Comparison of ENCODE assay signal across 23 cellular contexts in the genomic region with DNA sequence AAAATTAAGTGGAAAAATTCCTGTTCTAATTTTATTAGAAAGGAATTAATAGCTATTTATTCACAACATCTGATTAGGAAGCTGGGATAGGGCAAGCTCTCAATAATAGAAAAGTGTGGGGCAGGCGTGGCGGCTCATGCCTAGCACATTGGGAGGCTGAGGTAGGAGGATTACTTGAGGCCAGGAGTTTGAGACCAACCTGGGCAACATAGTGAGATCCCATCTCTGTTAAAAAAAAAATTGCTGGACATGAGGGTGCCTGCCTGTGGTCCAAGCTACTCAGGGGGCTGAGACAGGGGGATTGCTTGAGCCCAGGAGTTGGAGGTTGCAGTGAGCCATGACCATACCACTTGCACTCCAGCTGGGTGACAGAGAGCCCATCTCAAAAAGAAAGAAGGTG.
"Had no signal": no experiment of that assay in that cellular context is flagged by ENCODE, and none has a peak within 500 bp of the region (broad histone marks: within the 10 kb centered on the region; RNA-seq: fewer than 3 reads in every experiment).

No MANE protein-coding gene starts in this region.

- H3K27me3 ChIP-seq: esophagus squamous epithelium, gastroesophageal sphincter, neutrophil, spleen, testis, tibial nerve, upper lobe of right lung, vagina had no signal

- H3K4me3 ChIP-seq: esophagus squamous epithelium, gastroesophageal sphincter, left ventricle myocardium inferior, lower lobe of right lung, psoas muscle, spleen, testis, tibial nerve, upper lobe of right lung, vagina had no signal

- H3K9me3 Mint-ChIP-seq: dendritic cell treated with granulocyte-macrophage colony-stimulating factor and Interleukin-4, amounts not matched to agents 40 ng/mL and 50 ng/mL, for 4 days; immature natural killer cell; memory B cell had no signal

- H3K27me3 Mint-ChIP-seq: dendritic cell treated with granulocyte-macrophage colony-stimulating factor and Interleukin-4, amounts not matched to agents 40 ng/mL and 50 ng/mL, for 4 days; memory B cell had no signal

- H3K36me3 ChIP-seq: esophagus squamous epithelium, gastroesophageal sphincter, left ventricle myocardium inferior, lower lobe of right lung, neutrophil, spleen, tibial nerve, upper lobe of right lung, vagina had no signal

- H3K27ac ChIP-seq: esophagus squamous epithelium, gastroesophageal sphincter, left ventricle myocardium inferior, lower lobe of right lung, neutrophil, psoas muscle, spleen, testis, tibial nerve, upper lobe of right lung, vagina had no signal

- H3K9me3 ChIP-seq: esophagus squamous epithelium, gastroesophageal sphincter, left ventricle myocardium inferior, lower lobe of right lung, neutrophil, psoas muscle, spleen, testis, tibial nerve, upper lobe of right lung, vagina had no signal

- DNase-seq: esophagus squamous epithelium; foreskin fibroblast; glutamatergic neuron; immature natural killer cell; left ventricle myocardium inferior; lower lobe of right lung; midbrain; psoas muscle; retina; spleen; stimulated activated CD4-positive, alpha-beta T cell treated with anti-CD3 and anti-CD28 coated beads, Interleukin-15, amount 100 ng/mL, for 24 hours; stimulated activated CD4-positive, alpha-beta T cell treated with anti-CD3 and anti-CD28 coated beads, Interleukin-1b, Interleukin-23, amount 100 ng/mL, for 48 hours; stimulated activated CD4-positive, alpha-beta T cell treated with anti-CD3 and anti-CD28 coated beads, Interleukin-4, amount 100 ng/mL, for 4 hours; stimulated activated naive CD8-positive, alpha-beta T cell treated with anti-CD3 and anti-CD28 coated beads, Interleukin-15, Interleukin-2, amounts not matched to agents 100 U/mL and 50 U/mL, for 24 hours; testis; upper lobe of right lung had no signal

- H3K27ac Mint-ChIP-seq: dendritic cell treated with granulocyte-macrophage colony-stimulating factor and Interleukin-4, amounts not matched to agents 40 ng/mL and 50 ng/mL, for 4 days; immature natural killer cell had no signal

- H3K4me3 Mint-ChIP-seq: dendritic cell treated with granulocyte-macrophage colony-stimulating factor and Interleukin-4, amounts not matched to agents 40 ng/mL and 50 ng/mL, for 4 days; memory B cell had no signal

- H3K36me3 Mint-ChIP-seq: immature natural killer cell had no signal

- ATAC-seq: gastroesophageal sphincter; lower lobe of right lung; psoas muscle; sciatic nerve; stimulated activated naive CD8-positive, alpha-beta T cell treated with anti-CD3 and anti-CD28 coated beads, Interleukin-15, Interleukin-2, amounts not matched to agents 100 U/mL and 50 U/mL, for 24 hours; upper lobe of right lung had no signal

- H3K4me1 ChIP-seq: testis had no signal
